17 cellular contexts compared by ENCODE assay signal in the genomic region with DNA sequence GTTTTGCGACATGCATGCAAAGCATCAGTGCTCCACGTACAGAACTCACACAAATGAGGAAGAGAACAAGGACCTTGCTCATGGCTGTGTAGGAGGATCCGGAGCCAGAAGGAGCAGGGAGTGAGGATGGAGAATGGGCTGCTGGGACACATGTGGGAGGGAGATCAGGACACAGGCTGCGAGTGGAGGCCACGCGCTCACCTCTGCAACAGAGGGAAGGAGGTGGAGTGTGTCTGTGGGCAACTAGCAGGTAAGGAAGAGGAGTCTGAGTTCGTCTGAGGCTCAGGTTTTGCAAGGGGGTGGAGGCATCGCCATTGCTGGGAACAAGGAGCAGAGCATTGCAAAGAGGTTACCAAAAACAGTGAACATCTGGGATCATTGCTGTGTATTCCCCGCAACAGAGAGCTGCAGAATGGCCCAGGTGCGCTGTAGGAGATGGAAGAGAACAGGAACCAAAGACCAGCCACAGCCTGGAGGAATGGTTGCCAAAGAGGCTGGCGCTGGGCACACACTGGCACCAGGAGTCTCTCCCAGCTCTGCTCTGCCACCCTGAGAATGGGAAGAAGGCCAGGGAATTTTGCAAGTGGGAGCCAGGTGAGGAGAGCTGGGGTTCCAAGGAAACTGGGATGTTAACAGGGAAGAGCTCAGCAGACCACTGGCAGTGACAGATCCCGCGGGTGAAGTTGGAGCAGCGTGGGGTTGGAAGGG.
"Had no signal": no experiment of that assay in that cellular context is flagged by ENCODE, and none has a peak within 500 bp of the region (broad histone marks: within the 10 kb centered on the region; RNA-seq: fewer than 3 reads in every experiment).

No MANE protein-coding gene starts in this region.

- H3K4me1 ChIP-seq: lower lobe of right lung, suprapubic skin, thyroid gland had no signal

- H3K4me3 ChIP-seq: heart right ventricle, lower lobe of right lung, right atrium auricular region, suprapubic skin, thyroid gland had no signal

- H3K9me3 ChIP-seq: lower lobe of right lung, right atrium auricular region, suprapubic skin, thyroid gland had no signal

- H3K27me3 ChIP-seq: heart right ventricle, right atrium auricular region, thyroid gland had no signal

- H3K27ac Mint-ChIP-seq: nephron, type B pancreatic cell had no signal

- H3K36me3 ChIP-seq: heart right ventricle, lower lobe of right lung, right atrium auricular region, suprapubic skin, thyroid gland had no signal

- H3K36me3 Mint-ChIP-seq: type B pancreatic cell had no signal

- H3K27ac ChIP-seq: heart right ventricle, lower lobe of right lung, right atrium auricular region, suprapubic skin, thyroid gland had no signal

- H3K9me3 Mint-ChIP-seq: nephron, type B pancreatic cell had no signal

- ATAC-seq: esophagus mucosa, left lobe of liver, lower lobe of right lung had no signal

- DNase-seq: effector memory CD4-positive, alpha-beta T cell; heart right ventricle; kidney glomerular epithelial cell; lower lobe of right lung; mesenchymal stem cell; midbrain; posterior cingulate gyrus; small intestine; stimulated activated CD4-positive, alpha-beta T cell treated with anti-CD3 and anti-CD28 coated beads, Interleukin-12 subunit alpha, Interleukin-12 subunit beta, amount 100 ng/mL, for 4 hours; stimulated activated naive CD4-positive, alpha-beta T cell treated with Interleukin-2 at 50 U/mL for 16 hours; thyroid gland had no signal

- H3K4me3 Mint-ChIP-seq: nephron, type B pancreatic cell had no signal
